15 cellular contexts compared by ENCODE assay signal in the genomic region with DNA sequence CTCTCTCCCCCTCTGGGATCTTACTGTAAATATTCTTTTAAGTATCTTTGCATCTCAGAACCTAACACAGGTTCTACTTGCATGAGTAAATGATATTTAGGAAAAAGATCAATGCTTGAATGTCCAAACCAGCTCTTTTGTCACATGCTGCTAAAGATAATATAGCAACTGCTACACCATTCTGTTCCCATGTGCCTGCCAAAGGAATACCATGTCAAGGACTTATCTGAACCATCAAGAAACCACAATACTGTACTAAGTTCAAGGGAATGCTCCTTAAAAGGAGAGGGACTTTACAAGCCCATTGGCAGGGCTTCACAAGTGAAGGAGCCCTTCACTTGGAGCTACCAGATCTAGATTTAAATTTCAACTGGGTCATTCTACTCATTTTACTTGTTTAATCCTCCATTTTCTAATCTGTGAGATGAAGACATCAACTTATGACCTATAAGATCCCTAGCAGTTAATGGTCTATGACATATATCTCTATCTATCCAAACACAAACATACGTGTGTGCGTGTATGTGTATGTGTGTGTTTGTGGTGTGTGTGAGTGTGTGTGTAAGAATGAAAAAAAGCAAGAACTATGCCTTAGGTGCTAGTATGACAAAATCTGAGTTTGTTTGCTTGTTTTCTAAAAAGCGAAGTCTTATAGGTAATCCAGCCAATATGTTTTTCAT. TPM values are rescaled to one million over a fixed set of nuclear protein-coding genes. Genes with fewer than 3 reads are reported as not detected.
DNase-seq lines count a peak whose midpoint lies in the region; ATAC-seq, FAIRE-seq and TF ChIP-seq lines count a peak whose summit lies in the region.
"Had no signal": no experiment of that assay in that cellular context is flagged by ENCODE, and none has a peak within 500 bp of the region (broad histone marks: within the 10 kb centered on the region; RNA-seq: fewer than 3 reads in every experiment).

No MANE protein-coding gene starts in this region.

- peak overlapping the region; percentile 94 for H3K27ac ChIP-seq in DOHH2 (ENCODE audit: low read depth, low read length)
- H3K27ac ChIP-seq: tibial nerve had no signal

- ATAC-seq in GM19395 (IDR thresholded peaks at IDR 0.05; ENCODE audit: unreplicated experiment) (peak; percentile 35), HG03103 (IDR thresholded peaks at IDR 0.05; ENCODE audit: low read depth, unreplicated experiment) (peak; percentile 18)

- H3K36me3 Mint-ChIP-seq in activated CD4-positive, alpha-beta T cell treated with anti-CD3 and anti-CD28 coated beads, Interleukin-2, amount 10 ng/mL, durations not matched to agents 24 days and 14 days (ENCODE audit: low read depth): no peaks in the 10 kb centered on the region

- peak overlapping the region; percentile 70 for H3K4me3 ChIP-seq in DOHH2 (ENCODE audit: low read length)
- H3K4me3 ChIP-seq: tibial nerve had no signal

- no peak for FAIRE-seq in GM19239 (lab: Jason Lieb, UNC)

- H3K4me1 ChIP-seq in DOHH2 (ENCODE audit: control insufficient read depth, low read length): peaks cover 97% of the 10 kb centered on the region
- H3K4me1 ChIP-seq: tibial nerve had no signal

- no peak overlapping the region for H3K4me3 Mint-ChIP-seq in activated CD4-positive, alpha-beta T cell treated with anti-CD3 and anti-CD28 coated beads, Interleukin-2, amount 10 ng/mL, durations not matched to agents 24 days and 14 days

- H3K27me3 Mint-ChIP-seq in activated CD4-positive, alpha-beta T cell treated with anti-CD3 and anti-CD28 coated beads, Interleukin-2, amount 10 ng/mL, durations not matched to agents 24 days and 14 days: no peaks in the 10 kb centered on the region

- H3K36me3 ChIP-seq in DOHH2 (ENCODE audit: control insufficient read depth, low read length): peaks cover 33% of the 10 kb centered on the region
- H3K36me3 ChIP-seq: tibial nerve had no signal

- TF ChIP-seq CTCF in DOHH2 (IDR thresholded peaks at IDR 0.05; ENCODE audit: low read depth, low read length, poor library complexity, severe bottlenecking): no peak

- peaks cover 2% of the 10 kb centered on the region for H3K4me1 Mint-ChIP-seq in activated CD4-positive, alpha-beta T cell treated with anti-CD3 and anti-CD28 coated beads, Interleukin-2, amount 10 ng/mL, durations not matched to agents 24 days and 14 days

- peaks cover 35% of the 10 kb centered on the region for H3K79me2 ChIP-seq in DOHH2 (ENCODE audit: control insufficient read depth, low read length)

- peaks cover 5% of the 10 kb centered on the region for H3K9me3 ChIP-seq in DOHH2 (ENCODE audit: control insufficient read depth, insufficient read depth, low read length)
- H3K9me3 ChIP-seq: tibial nerve had no signal

- intact Hi-C loops in activated CD4-positive, alpha-beta T cell treated with anti-CD3 and anti-CD28 coated beads, Interleukin-2, amount 10 ng/mL, durations not matched to agents 24 days and 14 days (cut with micrococcal nuclease): no loop called here

- no peaks in the 10 kb centered on the region for H3K27me3 ChIP-seq in DOHH2 (ENCODE audit: control insufficient read depth, low read length)
- H3K27me3 ChIP-seq: tibial nerve had no signal

- H3K9me2 ChIP-seq in DOHH2 (replicated peaks; ENCODE audit: control insufficient read depth, low read length): no peaks in the 10 kb centered on the region

- peak overlapping the region; percentile 85 for H3K4me2 ChIP-seq in DOHH2 (ENCODE audit: low read length)

- H3F3A ChIP-seq in DOHH2 (ENCODE audit: control insufficient read depth, insufficient read depth): peaks cover 34% of the 10 kb centered on the region

- DNase-seq in amniotic epithelial cell (ENCODE audit: low read depth) (peak; percentile 19), GM19239 (ENCODE audit: insufficient read length, low spot score) (no peak), NCI-H2029 treated with DMSO at 0.1 percent for 48 hours (lab: John Stamatoyannopoulos, UW) (no peak)
- no peak for DNase-seq in activated CD4-positive, alpha-beta T cell treated with anti-CD3 and anti-CD28 coated beads, Interleukin-2, amount 10 ng/mL, durations not matched to agents 24 days and 14 days
- no peak for DNase-seq in stimulated activated CD4-positive, alpha-beta T cell treated with anti-CD3 and anti-CD28 coated beads, Interleukin-12 subunit alpha, Interleukin-12 subunit beta, amount 100 ng/mL, for 4 hours
- DNase-seq: activated CD4-positive, CD25-positive, alpha-beta regulatory T cell; activated effector memory CD4-positive, alpha-beta T cell treated with Interleukin-2 at 50 U/mL for 16 hours; kidney glomerular epithelial cell had no signal

- no peaks in the 10 kb centered on the region for H4K20me1 ChIP-seq in DOHH2 (ENCODE audit: control insufficient read depth, insufficient read depth, low read depth, low read length)

- no peak overlapping the region for H3K27ac Mint-ChIP-seq in activated CD4-positive, alpha-beta T cell treated with anti-CD3 and anti-CD28 coated beads, Interleukin-2, amount 10 ng/mL, durations not matched to agents 24 days and 14 days

- H3K9me3 Mint-ChIP-seq in activated CD4-positive, alpha-beta T cell treated with anti-CD3 and anti-CD28 coated beads, Interleukin-2, amount 10 ng/mL, durations not matched to agents 24 days and 14 days: no peaks in the 10 kb centered on the region

RNA-seq across cellular contexts. Expression of a gene that starts 13.0 kb away (rescaled TPM):
- 72.1 and 72.4 TPM in 2 replicates for total RNA-seq in activated CD4-positive, alpha-beta T cell treated with anti-CD3 and anti-CD28 coated beads, Interleukin-2, amount 10 ng/mL, durations not matched to agents 24 days and 14 days

RNA-seq across cellular contexts. Expression of a gene that starts 42.2 kb away (rescaled TPM):
- total RNA-seq in activated CD4-positive, alpha-beta T cell treated with anti-CD3 and anti-CD28 coated beads, Interleukin-2, amount 10 ng/mL, durations not matched to agents 24 days and 14 days: not detected in 2 replicates
- total RNA-seq: chondrocyte, fibroblast of villous mesenchyme, posterior vena cava, tibial nerve had no signal
